ENCODE assay signal across 9 cellular contexts in genomic region chr18:70781860-70782453, GRCh38.
DNase-seq lines count a peak whose midpoint lies in the region; ATAC-seq and TF ChIP-seq lines count a peak whose summit lies in the region.
"Had no signal": no experiment of that assay in that cellular context is flagged by ENCODE, and none has a peak within 500 bp of the region (broad histone marks: within the 10 kb centered on the region; RNA-seq: fewer than 3 reads in every experiment).

No MANE protein-coding gene starts in this region.

- no peak overlapping the region for H3K4me3 ChIP-seq in AG10803 (ENCODE audit: low read length)
- H3K4me3 ChIP-seq in cardiac fibroblast (replicated peaks in 1 of 2; ENCODE audit: low read depth in 2 of 2, low read length in 2 of 2) = no peak overlapping the region
- H3K4me3 ChIP-seq: tibial nerve had no signal

- no peaks in the 10 kb centered on the region for H3K4me1 Mint-ChIP-seq in WTC11
- no peaks in the 10 kb centered on the region for H3K4me1 Mint-ChIP-seq in stimulated activated memory B cell treated with anti-CD40 and anti-IgM and Interleukin-4, amounts not matched to agents 10 μg/mL and 1 μg/mL and 100 μg/mL, for 72 hours

- TF ChIP-seq CTCF in AG10803 (conservative IDR thresholded peaks at IDR 0.05; ENCODE audit: low read length) = peak; percentile 45
- TF ChIP-seq CTCF in WTC11 (IDR thresholded peaks at IDR 0.05) = 0 out of 2 replicates have a peak, but pooled peaks have one; percentile 22
- TF ChIP-seq CTCF in cardiac fibroblast (IDR thresholded peaks at IDR 0.05; ENCODE audit: low read depth, low read length) = peak; percentile 70

- H3K27me3 Mint-ChIP-seq in WTC11 (ENCODE audit: low read depth) = peaks cover 10% of the 10 kb centered on the region
- H3K27me3 Mint-ChIP-seq in stimulated activated memory B cell treated with anti-CD40 and anti-IgM and Interleukin-4, amounts not matched to agents 10 μg/mL and 1 μg/mL and 100 μg/mL, for 72 hours = no peaks in the 10 kb centered on the region

- DNase-seq in AG10803 (ENCODE audit: low read depth) (no peak), NCI-H2196 (lab: John Stamatoyannopoulos, UW; ENCODE audit: unreplicated experiment) (peak; percentile 58), WTC11 (ENCODE audit: low spot score) (peak; percentile 37), cardiac fibroblast (ENCODE audit: low read depth in 2 of 2) (peak; percentile 47 to 60), lung microvascular endothelial cell (ENCODE audit: low read depth in 2 of 2) (peak; percentile 8 to 59)

- no peak overlapping the region for H3K27ac Mint-ChIP-seq in WTC11
- no peak overlapping the region for H3K27ac Mint-ChIP-seq in stimulated activated memory B cell treated with anti-CD40 and anti-IgM and Interleukin-4, amounts not matched to agents 10 μg/mL and 1 μg/mL and 100 μg/mL, for 72 hours

- peaks cover 72% of the 10 kb centered on the region for H3K9me3 Mint-ChIP-seq in WTC11
- no peaks in the 10 kb centered on the region for H3K9me3 Mint-ChIP-seq in stimulated activated memory B cell treated with anti-CD40 and anti-IgM and Interleukin-4, amounts not matched to agents 10 μg/mL and 1 μg/mL and 100 μg/mL, for 72 hours

- CTCF ChIA-PET in WTC11 (lab: Charles Lee) = interaction anchor here (0.8 kb wide), 1 partner anchor 10 kb away, joined by 3 read pairs; no protein-coding TSS in a partner anchor

- H3K4me3 Mint-ChIP-seq in WTC11 = no peak overlapping the region
- H3K4me3 Mint-ChIP-seq in stimulated activated memory B cell treated with anti-CD40 and anti-IgM and Interleukin-4, amounts not matched to agents 10 μg/mL and 1 μg/mL and 100 μg/mL, for 72 hours = no peak overlapping the region

- POLR2A ChIA-PET in WTC11 (lab: Charles Lee) = no interaction called here

- ATAC-seq in GM18867 (IDR thresholded peaks at IDR 0.05; ENCODE audit: unreplicated experiment) (peak; percentile 99), HG03064 (IDR thresholded peaks at IDR 0.05; ENCODE audit: low read depth, unreplicated experiment) (peak; percentile 95), WTC11 (peak; percentile 77)
- peak; percentile 59 for ATAC-seq in stimulated activated memory B cell treated with anti-CD40 and anti-IgM and Interleukin-4, amounts not matched to agents 10 μg/mL and 1 μg/mL and 100 μg/mL, for 72 hours

- peaks cover 52% of the 10 kb centered on the region for H3K36me3 Mint-ChIP-seq in WTC11
- H3K36me3 Mint-ChIP-seq in stimulated activated memory B cell treated with anti-CD40 and anti-IgM and Interleukin-4, amounts not matched to agents 10 μg/mL and 1 μg/mL and 100 μg/mL, for 72 hours = no peaks in the 10 kb centered on the region

TF ChIP-seq in WTC11, 78 proteins besides CTCF, POLR2A, EP300 and RAD21:
- TF ChIP-seq RELA (CRISPR knock-in tag; IDR thresholded peaks at IDR 0.05; ENCODE audit: borderline replicate concordance) (no peak), ZNF671 (CRISPR knock-in tag; IDR thresholded peaks at IDR 0.05) (no peak), KAT7 (CRISPR knock-in tag; IDR thresholded peaks at IDR 0.05; ENCODE audit: borderline replicate concordance) (no peak), SP1 (CRISPR knock-in tag; conservative IDR thresholded peaks at IDR 0.05) (no peak), SOX15 (CRISPR knock-in tag; IDR thresholded peaks at IDR 0.05) (no peak), FOXP4 (CRISPR knock-in tag; IDR thresholded peaks at IDR 0.05) (no peak), MLX (CRISPR knock-in tag; IDR thresholded peaks at IDR 0.05) (no peak), NFE2L1 (CRISPR knock-in tag; IDR thresholded peaks at IDR 0.05) (no peak), EMX1 (CRISPR knock-in tag; IDR thresholded peaks at IDR 0.05) (no peak), FOXK1 (CRISPR knock-in tag; IDR thresholded peaks at IDR 0.05) (no peak), MYBL2 (CRISPR knock-in tag; IDR thresholded peaks at IDR 0.05) (no peak), ATF1 (CRISPR knock-in tag; IDR thresholded peaks at IDR 0.05) (no peak), FOXP1 (CRISPR knock-in tag; IDR thresholded peaks at IDR 0.05; ENCODE audit: borderline replicate concordance) (no peak), NFYB (CRISPR knock-in tag; conservative IDR thresholded peaks at IDR 0.05; ENCODE audit: low read depth) (no peak)
- TF ChIP-seq, protein P1, sequence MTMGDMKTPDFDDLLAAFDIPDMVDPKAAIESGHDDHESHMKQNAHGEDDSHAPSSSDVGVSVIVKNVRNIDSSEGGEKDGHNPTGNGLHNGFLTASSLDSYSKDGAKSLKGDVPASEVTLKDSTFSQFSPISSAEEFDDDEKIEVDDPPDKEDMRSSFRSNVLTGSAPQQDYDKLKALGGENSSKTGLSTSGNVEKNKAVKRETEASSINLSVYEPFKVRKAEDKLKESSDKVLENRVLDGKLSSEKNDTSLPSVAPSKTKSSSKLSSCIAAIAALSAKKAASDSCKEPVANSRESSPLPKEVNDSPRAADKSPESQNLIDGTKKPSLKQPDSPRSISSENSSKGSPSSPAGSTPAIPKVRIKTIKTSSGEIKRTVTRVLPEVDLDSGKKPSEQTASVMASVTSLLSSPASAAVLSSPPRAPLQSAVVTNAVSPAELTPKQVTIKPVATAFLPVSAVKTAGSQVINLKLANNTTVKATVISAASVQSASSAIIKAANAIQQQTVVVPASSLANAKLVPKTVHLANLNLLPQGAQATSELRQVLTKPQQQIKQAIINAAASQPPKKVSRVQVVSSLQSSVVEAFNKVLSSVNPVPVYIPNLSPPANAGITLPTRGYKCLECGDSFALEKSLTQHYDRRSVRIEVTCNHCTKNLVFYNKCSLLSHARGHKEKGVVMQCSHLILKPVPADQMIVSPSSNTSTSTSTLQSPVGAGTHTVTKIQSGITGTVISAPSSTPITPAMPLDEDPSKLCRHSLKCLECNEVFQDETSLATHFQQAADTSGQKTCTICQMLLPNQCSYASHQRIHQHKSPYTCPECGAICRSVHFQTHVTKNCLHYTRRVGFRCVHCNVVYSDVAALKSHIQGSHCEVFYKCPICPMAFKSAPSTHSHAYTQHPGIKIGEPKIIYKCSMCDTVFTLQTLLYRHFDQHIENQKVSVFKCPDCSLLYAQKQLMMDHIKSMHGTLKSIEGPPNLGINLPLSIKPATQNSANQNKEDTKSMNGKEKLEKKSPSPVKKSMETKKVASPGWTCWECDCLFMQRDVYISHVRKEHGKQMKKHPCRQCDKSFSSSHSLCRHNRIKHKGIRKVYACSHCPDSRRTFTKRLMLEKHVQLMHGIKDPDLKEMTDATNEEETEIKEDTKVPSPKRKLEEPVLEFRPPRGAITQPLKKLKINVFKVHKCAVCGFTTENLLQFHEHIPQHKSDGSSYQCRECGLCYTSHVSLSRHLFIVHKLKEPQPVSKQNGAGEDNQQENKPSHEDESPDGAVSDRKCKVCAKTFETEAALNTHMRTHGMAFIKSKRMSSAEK (CRISPR knock-in tag; IDR thresholded peaks at IDR 0.05; ENCODE audit: borderline replicate concordance) = no peak
- TF ChIP-seq, protein P2, sequence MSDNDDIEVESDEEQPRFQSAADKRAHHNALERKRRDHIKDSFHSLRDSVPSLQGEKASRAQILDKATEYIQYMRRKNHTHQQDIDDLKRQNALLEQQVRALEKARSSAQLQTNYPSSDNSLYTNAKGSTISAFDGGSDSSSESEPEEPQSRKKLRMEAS (CRISPR knock-in tag; IDR thresholded peaks at IDR 0.05) = no peak
- TF ChIP-seq, protein P3, sequence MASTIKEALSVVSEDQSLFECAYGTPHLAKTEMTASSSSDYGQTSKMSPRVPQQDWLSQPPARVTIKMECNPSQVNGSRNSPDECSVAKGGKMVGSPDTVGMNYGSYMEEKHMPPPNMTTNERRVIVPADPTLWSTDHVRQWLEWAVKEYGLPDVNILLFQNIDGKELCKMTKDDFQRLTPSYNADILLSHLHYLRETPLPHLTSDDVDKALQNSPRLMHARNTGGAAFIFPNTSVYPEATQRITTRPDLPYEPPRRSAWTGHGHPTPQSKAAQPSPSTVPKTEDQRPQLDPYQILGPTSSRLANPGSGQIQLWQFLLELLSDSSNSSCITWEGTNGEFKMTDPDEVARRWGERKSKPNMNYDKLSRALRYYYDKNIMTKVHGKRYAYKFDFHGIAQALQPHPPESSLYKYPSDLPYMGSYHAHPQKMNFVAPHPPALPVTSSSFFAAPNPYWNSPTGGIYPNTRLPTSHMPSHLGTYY (CRISPR knock-in tag; IDR thresholded peaks at IDR 0.05) = no peak
